In the genomic region with DNA sequence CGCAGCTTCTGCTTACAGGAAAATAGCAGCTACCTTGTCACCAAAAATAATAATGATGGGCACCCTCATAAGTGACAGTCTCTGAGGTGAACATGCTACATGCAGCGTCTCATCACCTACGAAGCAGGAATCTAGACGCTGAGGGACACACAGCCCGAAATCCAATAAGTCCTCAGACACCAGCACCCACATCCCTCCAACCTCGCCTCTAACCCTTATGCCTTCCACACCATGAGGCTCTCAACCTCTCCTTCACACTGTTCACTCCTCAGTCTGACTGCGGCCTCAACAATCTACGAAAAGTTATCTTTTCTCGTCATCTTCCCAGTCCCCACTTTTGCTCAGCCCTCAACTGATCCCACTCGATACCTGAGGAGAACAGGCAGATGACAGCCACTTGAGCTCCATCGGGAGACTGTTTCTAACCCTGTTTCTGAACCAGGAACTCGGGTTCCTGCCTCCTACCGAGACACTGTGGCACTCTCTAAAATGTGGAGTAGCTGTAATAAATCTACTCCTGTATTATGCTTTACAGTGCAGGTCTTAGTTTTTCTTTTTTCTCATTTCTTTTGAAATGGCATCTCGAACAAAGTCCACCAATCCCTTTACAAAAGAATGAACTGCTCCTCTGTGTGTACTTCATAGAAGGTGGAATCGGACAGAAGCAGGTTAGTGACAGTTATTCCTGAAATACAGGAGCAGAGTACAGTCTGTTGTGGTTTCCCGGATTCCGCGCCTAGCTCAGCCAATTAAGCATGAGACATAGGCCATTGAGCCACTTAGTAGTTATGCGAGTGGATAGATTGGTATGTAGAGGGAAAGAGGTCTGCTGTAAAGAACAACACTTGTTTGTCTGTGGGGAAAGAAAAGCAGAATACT, we compare ENCODE assay signal across 7 cellular contexts. TPM values are rescaled to one million over a fixed set of nuclear protein-coding genes. Genes with fewer than 3 reads are reported as not detected.
DNase-seq lines count a peak whose midpoint lies in the region; ATAC-seq and TF ChIP-seq lines count a peak whose summit lies in the region.
"Not testable (repeated sequence)": the region's sequence is repeated elsewhere in the genome, so short reads cannot be mapped to it uniquely, and the experiment has no call there.

No MANE protein-coding gene starts in this region.

- not testable (repeated sequence) for H3K9me3 Mint-ChIP-seq in activated T-cell treated with anti-CD3 and anti-CD28 coated beads, Interleukin-2, amount 50 U/mL, for 4 hours; chondrocyte (ENCODE audit: low read depth)

- H3K36me3 Mint-ChIP-seq in activated T-cell treated with anti-CD3 and anti-CD28 coated beads, Interleukin-2, amount 50 U/mL, for 4 hours (ENCODE audit: insufficient read depth); chondrocyte (ENCODE audit: low read depth): not testable (repeated sequence)

- DNase-seq in GM12864 (ENCODE audit: low read depth); OCI-LY7 (ENCODE audit: low spot score); activated T-cell treated with anti-CD3 and anti-CD28 coated beads, Interleukin-2, amount 50 U/mL, for 4 hours; cardiac muscle cell (ENCODE audit: low read depth in 1 of 2, low spot score in 1 of 2); skeletal muscle cell (ENCODE audit: low read depth): not testable (repeated sequence)
- DNase-seq in chondrocyte (ENCODE audit: low spot score), result peak; percentile 14

- peak overlapping the region; percentile 18 to 97 for H3K9ac ChIP-seq in mucosa of rectum (ENCODE audit: low read depth in 1 of 2, low read length in 2 of 2)

- H3K4me3 ChIP-seq in GM12864 (ENCODE audit: low read depth, low read length), result peak overlapping the region; percentile 99
- peak overlapping the region; percentile 99 for H3K4me3 ChIP-seq in OCI-LY7 (ENCODE audit: low read depth, low read length, poor library complexity, severe bottlenecking)
- H3K4me3 ChIP-seq in cardiac muscle cell, result peak overlapping the region; percentile 65
- H3K4me3 ChIP-seq in mucosa of rectum (ENCODE audit: low read length in 2 of 2), result peak overlapping the region; percentile 91
- H3K4me3 ChIP-seq in skeletal muscle cell (ENCODE audit: low read depth, low read length), result peak overlapping the region; percentile 90

- CTCF ChIA-PET in OCI-LY7 (lab: Charles Lee; ENCODE audit: unreplicated experiment), result interaction anchor here (0.5 kb wide), 1 partner anchor 74 kb away, joined by 5 read pairs; no protein-coding TSS in a partner anchor

- intact Hi-C loops in OCI-LY7 (cut with micrococcal nuclease; ENCODE audit: unreplicated experiment), result not testable (repeated sequence)

- peaks cover 13% of the 10 kb centered on the region; the same call in 1 of the 2 replicates for H3K36me3 ChIP-seq in OCI-LY7 (ENCODE audit: insufficient read depth, low read length)
- H3K36me3 ChIP-seq in cardiac muscle cell; mucosa of rectum (ENCODE audit: control insufficient read depth in 2 of 2, insufficient read depth in 2 of 2, low read length in 2 of 2): not testable (repeated sequence)

- peak overlapping the region; percentile 99 for H3K4me3 Mint-ChIP-seq in activated T-cell treated with anti-CD3 and anti-CD28 coated beads, Interleukin-2, amount 50 U/mL, for 4 hours
- H3K4me3 Mint-ChIP-seq in chondrocyte (ENCODE audit: unreplicated experiment), result peak overlapping the region; percentile 99

- not testable (repeated sequence) for H3K27me3 ChIP-seq in cardiac muscle cell; mucosa of rectum (ENCODE audit: control insufficient read depth in 2 of 2, insufficient read depth in 2 of 2, low read length in 2 of 2)

- H3K4me1 ChIP-seq in OCI-LY7 (ENCODE audit: insufficient read depth, low read length, poor library complexity, severe bottlenecking) (peaks cover 16% of the 10 kb centered on the region), mucosa of rectum (ENCODE audit: control insufficient read depth in 2 of 2, insufficient read depth in 2 of 2, low read length in 2 of 2) (peaks cover 13% of the 10 kb centered on the region in 2 donors)
- not testable (repeated sequence) for H3K4me1 ChIP-seq in cardiac muscle cell (ENCODE audit: low read depth)

- H3K79me2 ChIP-seq in OCI-LY7 (ENCODE audit: insufficient read depth, low read depth, low read length), result peaks cover 26% of the 10 kb centered on the region

- not testable (repeated sequence) for H3K9me2 ChIP-seq in OCI-LY7 (ENCODE audit: insufficient read depth, low read length)

- H2AFZ ChIP-seq in OCI-LY7 (ENCODE audit: low read length), result peak overlapping the region; percentile 94

- H3K9me3 ChIP-seq in OCI-LY7 (ENCODE audit: low read length); cardiac muscle cell (ENCODE audit: low read depth); mucosa of rectum (ENCODE audit: control insufficient read depth in 2 of 2, low read length in 2 of 2): not testable (repeated sequence)

- POLR2A ChIA-PET in OCI-LY7 (lab: Charles Lee), result not testable (repeated sequence)

- not testable (repeated sequence) for TF ChIP-seq CTCF in GM12864 (IDR thresholded peaks at IDR 0.05; ENCODE audit: low read depth, low read length, missing control alignments); OCI-LY7 (conservative IDR thresholded peaks at IDR 0.05; ENCODE audit: low read length); chondrocyte (IDR thresholded peaks at IDR 0.05); cardiac muscle cell (IDR thresholded peaks at IDR 0.05; ENCODE audit: low read depth, low read length)

- peak overlapping the region; percentile 99 for H3K27ac Mint-ChIP-seq in chondrocyte (ENCODE audit: unreplicated experiment)

- H3K4me1 Mint-ChIP-seq in activated T-cell treated with anti-CD3 and anti-CD28 coated beads, Interleukin-2, amount 50 U/mL, for 4 hours (ENCODE audit: low read depth), result peaks cover 34% of the 10 kb centered on the region
- H3K4me1 Mint-ChIP-seq in chondrocyte (ENCODE audit: low read depth), result peaks cover 28% of the 10 kb centered on the region

- BruUV-seq in OCI-LY7 (replicated peaks; lab: Mats Ljungman, UMichigan), result not testable (repeated sequence)

- ATAC-seq in activated T-cell treated with anti-CD3 and anti-CD28 coated beads, Interleukin-2, amount 50 U/mL, for 4 hours, result not testable (repeated sequence)

- H4K20me1 ChIP-seq in OCI-LY7 (ENCODE audit: insufficient read depth, low read length), result not testable (repeated sequence)

- not testable (repeated sequence) for H3K27me3 Mint-ChIP-seq in activated T-cell treated with anti-CD3 and anti-CD28 coated beads, Interleukin-2, amount 50 U/mL, for 4 hours (ENCODE audit: low read depth); chondrocyte (ENCODE audit: low read depth)

- not testable (repeated sequence) for H3K27ac ChIP-seq in OCI-LY7 (ENCODE audit: low read depth, low read length, poor library complexity, severe bottlenecking)
- H3K27ac ChIP-seq in cardiac muscle cell (peak overlapping the region; percentile 97), mucosa of rectum (ENCODE audit: low read depth in 2 of 2, low read length in 2 of 2) (peak overlapping the region; percentile 63 to 92)

- peak overlapping the region; percentile 47 for H3K4me2 ChIP-seq in OCI-LY7 (ENCODE audit: low read length)

RNA-seq across cellular contexts. Expression of a gene that starts 0.9 kb away (rescaled TPM):
- 27.5 and 35.8 TPM in 2 replicates for total RNA-seq in OCI-LY7 (2014; rRNA removed; shearing (Covaris generic))
- total RNA-seq in OCI-LY7 (2022) (28.6 and 33.1 TPM in 2 replicates), chondrocyte (22.8 to 27.9 TPM (median 27.0 TPM) in 3 replicates), cardiac muscle cell (42.3 and 42.4 TPM in 2 replicates)
- 10 to 100 TPM; 34.8 to 38.9 (median 35.7) TPM for total RNA-seq in activated T-cell treated with anti-CD3 and anti-CD28 coated beads, Interleukin-2, amount 50 U/mL, for 4 hours
- polyA plus RNA-seq in cardiac muscle cell, result 53.2 and 72.3 TPM in 2 replicates
